Comparison of ENCODE assay signal across 8 cellular contexts in genomic region chr12:54360717-54361456, GRCh38.
A peak's percentile ranks its signal among the peaks of the same experiment; 100 is the strongest.
DNase-seq lines count a peak whose midpoint lies in the region; ATAC-seq and TF ChIP-seq lines count a peak whose summit lies in the region.

No MANE protein-coding gene starts in this region.

- ATAC-seq in GM21423 (IDR thresholded peaks at IDR 0.05; ENCODE audit: unreplicated experiment) = no peak
- no peak for ATAC-seq in HG03196 (IDR thresholded peaks at IDR 0.05; ENCODE audit: unreplicated experiment)

- in situ Hi-C loops in brain microvascular endothelial cell (cut with HindIII; ENCODE audit: low pct_ligation_motif_present, low sequenced_read_pairs) = loop anchor here (5.0 kb wide), 1 partner anchor 69 kb away; no protein-coding TSS in a partner anchor

- H3K27me3 ChIP-seq in brain microvascular endothelial cell (replicated peaks) = no peaks in the 10 kb centered on the region

- H3K36me3 ChIP-seq in brain microvascular endothelial cell (replicated peaks) = no peaks in the 10 kb centered on the region

- DNase-seq in GDM1 (lab: John Stamatoyannopoulos, UW) (peak; percentile 54), NCI-H1105 (lab: John Stamatoyannopoulos, UW) (peak; percentile 46), SW480 (ENCODE audit: low spot score) (peak; percentile 72), brain microvascular endothelial cell (peak; percentile 75), islet precursor cell (peak; percentile 97)
- DNase-seq in stimulated activated CD4-positive, alpha-beta T cell treated with anti-CD3 and anti-CD28 coated beads, Interleukin-2, amount 100 ng/mL, for 4 hours (ENCODE audit: low read depth) = peak; percentile 45

- peak; percentile 91 for TF ChIP-seq CTCF in brain microvascular endothelial cell (IDR thresholded peaks at IDR 0.05; ENCODE audit: low read depth, low read length, missing control alignments)

- H3K4me3 ChIP-seq in brain microvascular endothelial cell (ENCODE audit: low read depth, low read length) = no peak overlapping the region

- no peak overlapping the region for H3K27ac ChIP-seq in brain microvascular endothelial cell

Comparison
In these comparisons a context has a peak if more than half of its experiments do, and no peak if none do; other contexts are left out.
1. DNase-seq: peak in every context shown above with its lines; median percentile 97 in islet precursor cell; 75 in brain microvascular endothelial cell; 72 in SW480; 54 in GDM1; 46 in NCI-H1105; 45 in stimulated activated CD4-positive, alpha-beta T cell treated with anti-CD3 and anti-CD28 coated beads, Interleukin-2, amount 100 ng/mL, for 4 hours.